1 cellular context compared by ENCODE assay signal in the genomic region with DNA sequence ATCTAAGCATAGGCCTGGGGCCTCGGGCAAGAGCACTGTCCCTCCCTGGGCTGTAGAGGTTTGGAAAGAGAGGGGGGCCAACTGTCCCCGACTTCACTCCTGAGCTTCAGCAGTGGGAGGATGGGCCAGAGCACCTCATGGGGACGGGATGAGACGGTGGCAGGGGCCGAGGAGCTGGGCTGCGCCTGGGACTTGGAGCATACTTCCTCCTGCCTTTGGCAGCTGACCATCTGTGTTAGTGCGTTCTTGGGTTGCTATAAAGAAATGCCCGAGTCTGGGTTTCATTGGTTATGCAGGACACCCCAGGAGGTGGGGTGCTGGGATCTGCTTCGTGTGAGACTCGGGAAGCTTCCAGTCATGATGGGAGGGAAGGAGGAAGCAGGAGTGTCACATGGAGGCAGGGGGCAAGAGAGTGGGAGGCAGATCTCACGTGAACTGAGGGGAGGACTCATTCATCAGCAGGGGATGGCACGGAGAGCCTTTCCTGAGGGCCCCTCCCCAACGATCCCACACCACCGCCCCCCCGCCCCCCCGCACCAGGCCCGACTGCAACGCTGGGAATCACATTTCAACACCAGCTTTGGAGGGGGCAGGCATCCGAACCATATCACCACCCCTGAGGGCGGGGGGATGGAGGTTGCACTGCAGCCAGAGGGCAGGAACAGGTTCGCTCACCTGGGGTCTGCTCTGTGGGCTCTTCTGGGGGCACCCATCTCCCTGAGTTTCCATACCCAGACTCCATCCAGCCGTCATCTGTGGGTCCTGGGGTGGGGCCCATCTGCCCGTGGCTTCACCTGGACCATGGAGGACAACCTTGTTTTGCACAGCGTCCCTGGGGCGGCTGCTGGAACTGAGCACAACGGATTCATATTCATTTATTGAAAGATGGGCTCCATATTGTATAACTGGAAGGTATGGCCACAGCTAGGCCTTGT.
TF ChIP-seq lines count a peak whose summit lies in the region.

No MANE protein-coding gene starts in this region.

TF ChIP-seq in H1, 55 proteins besides CTCF, POLR2A, EP300 and RAD21:
- TF ChIP-seq JUN (IDR thresholded peaks at IDR 0.05; ENCODE audit: low read depth, low read length) (no peak), CEBPB (IDR thresholded peaks at IDR 0.05; ENCODE audit: low read depth, low read length) (no peak), CBX5 (IDR thresholded peaks at IDR 0.05; ENCODE audit: low read depth, low read length) (no peak), SRF (IDR thresholded peaks at IDR 0.05; ENCODE audit: low read depth, low read length) (no peak), FOSL1 (IDR thresholded peaks at IDR 0.05; ENCODE audit: insufficient read depth, low read depth, low read length) (no peak), NANOG (IDR thresholded peaks at IDR 0.05; ENCODE audit: insufficient read depth, low read depth, low read length, poor library complexity, severe bottlenecking) (no peak), RBBP5 (IDR thresholded peaks at IDR 0.05; ENCODE audit: borderline replicate concordance, low read depth, low read length) (no peak), KDM5A (IDR thresholded peaks at IDR 0.05; ENCODE audit: low read length) (no peak), CTBP2 (IDR thresholded peaks at IDR 0.05; ENCODE audit: borderline replicate concordance, insufficient read depth, insufficient read length, low read length) (no peak), BRCA1 (IDR thresholded peaks at IDR 0.05; ENCODE audit: low read depth, low read length) (no peak), TAF7 (optimal IDR thresholded peaks at IDR 0.05; ENCODE audit: borderline replicate concordance, low read depth, low read length) (no peak), KDM4A (IDR thresholded peaks at IDR 0.05; ENCODE audit: low read depth, low read length, severe bottlenecking) (no peak), ZNF274 (IDR thresholded peaks at IDR 0.05; ENCODE audit: borderline replicate concordance, extremely low read depth, low read length) (no peak), RXRA (IDR thresholded peaks at IDR 0.05; ENCODE audit: insufficient read depth, low read depth, low read length) (no peak), SIN3A (conservative IDR thresholded peaks at IDR 0.05 in 1 of 2, IDR thresholded peaks at IDR 0.05 in 1 of 2; ENCODE audit: low read depth in 1 of 2, low read length in 2 of 2) (no peak), YY1 (IDR thresholded peaks at IDR 0.05; ENCODE audit: low read depth, low read length) (no peak), HDAC6 (IDR thresholded peaks at IDR 0.05; ENCODE audit: low read depth, low read length) (no peak)
- TF ChIP-seq, protein P1, sequence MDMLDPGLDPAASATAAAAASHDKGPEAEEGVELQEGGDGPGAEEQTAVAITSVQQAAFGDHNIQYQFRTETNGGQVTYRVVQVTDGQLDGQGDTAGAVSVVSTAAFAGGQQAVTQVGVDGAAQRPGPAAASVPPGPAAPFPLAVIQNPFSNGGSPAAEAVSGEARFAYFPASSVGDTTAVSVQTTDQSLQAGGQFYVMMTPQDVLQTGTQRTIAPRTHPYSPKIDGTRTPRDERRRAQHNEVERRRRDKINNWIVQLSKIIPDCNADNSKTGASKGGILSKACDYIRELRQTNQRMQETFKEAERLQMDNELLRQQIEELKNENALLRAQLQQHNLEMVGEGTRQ (IDR thresholded peaks at IDR 0.05; ENCODE audit: low read length), result no peak
- TF ChIP-seq, protein P2, sequence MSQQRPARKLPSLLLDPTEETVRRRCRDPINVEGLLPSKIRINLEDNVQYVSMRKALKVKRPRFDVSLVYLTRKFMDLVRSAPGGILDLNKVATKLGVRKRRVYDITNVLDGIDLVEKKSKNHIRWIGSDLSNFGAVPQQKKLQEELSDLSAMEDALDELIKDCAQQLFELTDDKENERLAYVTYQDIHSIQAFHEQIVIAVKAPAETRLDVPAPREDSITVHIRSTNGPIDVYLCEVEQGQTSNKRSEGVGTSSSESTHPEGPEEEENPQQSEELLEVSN (IDR thresholded peaks at IDR 0.05), result no peak
